18 cellular contexts compared by ENCODE assay signal in the genomic region with DNA sequence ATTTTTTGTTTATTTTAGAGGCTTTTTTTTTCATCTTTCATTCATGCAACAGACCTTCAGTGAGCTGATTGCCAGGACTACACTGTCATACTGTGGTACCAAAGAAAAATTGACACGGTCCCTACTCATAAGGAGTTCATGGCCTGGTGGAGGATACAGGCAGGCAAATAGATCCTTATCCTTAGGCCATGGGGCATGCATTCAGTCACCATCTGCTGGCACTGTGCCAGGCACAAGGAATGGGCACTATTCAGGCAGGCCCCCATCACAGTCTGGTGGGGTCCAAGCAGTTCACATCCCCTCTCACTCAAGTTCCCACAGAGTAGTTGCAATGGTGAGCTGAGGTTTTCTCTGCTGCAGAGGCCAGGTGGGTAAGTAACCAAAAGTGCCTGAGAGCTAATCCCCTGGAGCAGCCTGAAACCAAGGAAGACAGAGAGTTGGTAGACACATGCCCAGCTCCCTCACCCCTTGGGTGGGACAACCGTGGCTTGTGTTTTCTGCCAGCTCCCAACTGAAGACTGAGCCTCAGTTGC. TPM values are rescaled to one million over a fixed set of nuclear protein-coding genes. Genes with fewer than 3 reads are reported as not detected.
A peak's percentile ranks its signal among the peaks of the same experiment; 100 is the strongest.
DNase-seq lines count a peak whose midpoint lies in the region; ATAC-seq lines count a peak whose summit lies in the region.
"Had no signal": no experiment of that assay in that cellular context is flagged by ENCODE, and none has a peak within 500 bp of the region (broad histone marks: within the 10 kb centered on the region; RNA-seq: fewer than 3 reads in every experiment).

No MANE protein-coding gene starts in this region.

- ATAC-seq in stimulated activated memory B cell treated with anti-CD40 and anti-IgM and Interleukin-4, amounts not matched to agents 10 μg/mL and 1 μg/mL and 100 μg/mL, for 72 hours = no peak
- ATAC-seq: esophagus mucosa, HCT116 had no signal

- peak overlapping the region; percentile 98 for H3K27ac Mint-ChIP-seq in activated naive CD4-positive, alpha-beta T cell treated with anti-CD3 and anti-CD28 coated beads, Interleukin-2, amount 10 ng/mL, durations not matched to agents 7 days and 5 days
- peak overlapping the region; percentile 99 for H3K27ac Mint-ChIP-seq in activated naive CD8-positive, alpha-beta T cell treated with anti-CD3 and anti-CD28 coated beads for 36 hours
- peak overlapping the region; percentile 98 for H3K27ac Mint-ChIP-seq in stimulated activated memory B cell treated with anti-CD40 and anti-IgM and Interleukin-4, amounts not matched to agents 10 μg/mL and 1 μg/mL and 100 μg/mL, for 72 hours

- H3K4me3 Mint-ChIP-seq in activated naive CD4-positive, alpha-beta T cell treated with anti-CD3 and anti-CD28 coated beads, Interleukin-2, amount 10 ng/mL, durations not matched to agents 7 days and 5 days = no peak overlapping the region
- no peak overlapping the region for H3K4me3 Mint-ChIP-seq in activated naive CD8-positive, alpha-beta T cell treated with anti-CD3 and anti-CD28 coated beads for 36 hours
- H3K4me3 Mint-ChIP-seq in stimulated activated memory B cell treated with anti-CD40 and anti-IgM and Interleukin-4, amounts not matched to agents 10 μg/mL and 1 μg/mL and 100 μg/mL, for 72 hours = no peak overlapping the region

- DNase-seq in activated naive CD4-positive, alpha-beta T cell treated with anti-CD3 and anti-CD28 coated beads, Interleukin-2, amount 10 ng/mL, durations not matched to agents 7 days and 5 days = no peak
- DNase-seq in activated naive CD4-positive, alpha-beta T cell treated with anti-CD3 and anti-CD28 coated beads, Interleukin-2, amount 50 U/mL, for 16 hours = no peak
- DNase-seq in activated naive CD8-positive, alpha-beta T cell treated with anti-CD3 and anti-CD28 coated beads for 36 hours = no peak
- DNase-seq in G401 (ENCODE audit: low spot score) (no peak), NCI-H1105 treated with DMSO at 0.1 percent for 48 hours (lab: John Stamatoyannopoulos, UW) (no peak)
- DNase-seq: Calu3; cortex of kidney; head of caudate nucleus; islet precursor cell; NCI-H2081 treated with DMSO at 0.1 percent for 48 hours; NCI-H748 treated with DMSO at 0.1 percent for 48 hours; PC-9; sigmoid colon; stimulated activated CD4-positive, alpha-beta T cell treated with anti-CD3 and anti-CD28 coated beads, Interleukin-4, amount 100 ng/mL, for 1 hour; upper lobe of left lung had no signal

- CTCF ChIA-PET in activated naive CD4-positive, alpha-beta T cell treated with anti-CD3 and anti-CD28 coated beads, Interleukin-2, amount 10 ng/mL, durations not matched to agents 7 days and 5 days (lab: Charles Lee) = interaction anchor here (9.8 to 10.7 kb wide), 2 partner anchors 14 to 22 kb away, joined by 213 to 257 read pairs; a partner anchor contains a TSS

- in situ Hi-C loops in G401 (cut with HindIII; ENCODE audit: low sequenced_read_pairs) = no loop called here

- H3K36me3 Mint-ChIP-seq in activated naive CD4-positive, alpha-beta T cell treated with anti-CD3 and anti-CD28 coated beads, Interleukin-2, amount 10 ng/mL, durations not matched to agents 7 days and 5 days = peaks cover 29% of the 10 kb centered on the region
- H3K36me3 Mint-ChIP-seq in activated naive CD8-positive, alpha-beta T cell treated with anti-CD3 and anti-CD28 coated beads for 36 hours = peaks cover 25% of the 10 kb centered on the region
- H3K36me3 Mint-ChIP-seq in stimulated activated memory B cell treated with anti-CD40 and anti-IgM and Interleukin-4, amounts not matched to agents 10 μg/mL and 1 μg/mL and 100 μg/mL, for 72 hours = no peaks in the 10 kb centered on the region

- peaks cover 85% of the 10 kb centered on the region for H3K4me1 Mint-ChIP-seq in activated naive CD4-positive, alpha-beta T cell treated with anti-CD3 and anti-CD28 coated beads, Interleukin-2, amount 10 ng/mL, durations not matched to agents 7 days and 5 days
- H3K4me1 Mint-ChIP-seq in activated naive CD8-positive, alpha-beta T cell treated with anti-CD3 and anti-CD28 coated beads for 36 hours = peaks cover 66% of the 10 kb centered on the region
- H3K4me1 Mint-ChIP-seq in stimulated activated memory B cell treated with anti-CD40 and anti-IgM and Interleukin-4, amounts not matched to agents 10 μg/mL and 1 μg/mL and 100 μg/mL, for 72 hours = peaks cover 33% of the 10 kb centered on the region

- H3K9me3 Mint-ChIP-seq in activated naive CD4-positive, alpha-beta T cell treated with anti-CD3 and anti-CD28 coated beads, Interleukin-2, amount 10 ng/mL, durations not matched to agents 7 days and 5 days = no peaks in the 10 kb centered on the region
- H3K9me3 Mint-ChIP-seq in activated naive CD8-positive, alpha-beta T cell treated with anti-CD3 and anti-CD28 coated beads for 36 hours = no peaks in the 10 kb centered on the region
- H3K9me3 Mint-ChIP-seq in stimulated activated memory B cell treated with anti-CD40 and anti-IgM and Interleukin-4, amounts not matched to agents 10 μg/mL and 1 μg/mL and 100 μg/mL, for 72 hours = no peaks in the 10 kb centered on the region

- H3K27me3 Mint-ChIP-seq in activated naive CD4-positive, alpha-beta T cell treated with anti-CD3 and anti-CD28 coated beads, Interleukin-2, amount 10 ng/mL, durations not matched to agents 7 days and 5 days = no peaks in the 10 kb centered on the region
- no peaks in the 10 kb centered on the region for H3K27me3 Mint-ChIP-seq in activated naive CD8-positive, alpha-beta T cell treated with anti-CD3 and anti-CD28 coated beads for 36 hours
- H3K27me3 Mint-ChIP-seq in stimulated activated memory B cell treated with anti-CD40 and anti-IgM and Interleukin-4, amounts not matched to agents 10 μg/mL and 1 μg/mL and 100 μg/mL, for 72 hours = no peaks in the 10 kb centered on the region

RNA-seq across cellular contexts. Expression of a gene that starts 17.3 kb away (rescaled TPM):
- 100 to 1,000 TPM; 192 to 193 TPM for total RNA-seq in activated naive CD8-positive, alpha-beta T cell treated with anti-CD3 and anti-CD28 coated beads for 36 hours
- total RNA-seq in G401 (2014; rRNA removed; shearing (Covaris generic)) = 1.7 and 2.2 TPM in 2 replicates

RNA-seq across cellular contexts. Expression of a gene that starts 22.6 kb away (rescaled TPM):
- total RNA-seq in activated naive CD8-positive, alpha-beta T cell treated with anti-CD3 and anti-CD28 coated beads for 36 hours = 100 to 1,000 TPM; 166 to 171 TPM
- 99.1 and 108 TPM in 2 replicates for total RNA-seq in G401 (2014; rRNA removed; shearing (Covaris generic))

RNA-seq across cellular contexts. Expression of a gene that starts 25.0 kb away (rescaled TPM):
- 10 to 100 TPM; 59.8 to 64.7 TPM for total RNA-seq in activated naive CD8-positive, alpha-beta T cell treated with anti-CD3 and anti-CD28 coated beads for 36 hours
- 3.4 and 9.5 TPM in 2 replicates for total RNA-seq in G401 (2014; rRNA removed; shearing (Covaris generic))

RNA-seq across cellular contexts. Expression of a gene that starts 26.8 kb away (rescaled TPM):
- total RNA-seq in activated naive CD8-positive, alpha-beta T cell treated with anti-CD3 and anti-CD28 coated beads for 36 hours = 10 to 100 TPM; 15.9 to 17.1 TPM
- 10.8 and 15.4 TPM in 2 replicates for total RNA-seq in G401 (2014; rRNA removed; shearing (Covaris generic))

Comparison
In these comparisons a context has a peak if more than half of its experiments do, and no peak if none do; other contexts are left out.
1. RNA of a gene that starts 17.3 kb away (total RNA-seq): 192 to 193 TPM in activated naive CD8-positive, alpha-beta T cell treated with anti-CD3 and anti-CD28 coated beads for 36 hours; 1.7 to 2.2 TPM in G401; every median in the first group is over 10 times any median in the second.
2. Peak in every context shown above with its lines, with median percentiles within 50 percentile points of each other: H3K27ac Mint-ChIP-seq.